9 cellular contexts compared by ENCODE assay signal in genomic region chr11:112734207-112734606, GRCh38.
DNase-seq lines count a peak whose midpoint lies in the region; ATAC-seq and TF ChIP-seq lines count a peak whose summit lies in the region.
"Had no signal": no experiment of that assay in that cellular context is flagged by ENCODE, and none has a peak within 500 bp of the region (broad histone marks: within the 10 kb centered on the region; RNA-seq: fewer than 3 reads in every experiment).

No MANE protein-coding gene starts in this region.

- no peaks in the 10 kb centered on the region for H3K9me3 ChIP-seq in CD8-positive, alpha-beta T cell (ENCODE audit: low read length)
- no peaks in the 10 kb centered on the region for H3K9me3 ChIP-seq in OCI-LY7 (ENCODE audit: low read length)

- H3K4me3 Mint-ChIP-seq in mesothelial cell of epicardium: no peak overlapping the region
- no peak overlapping the region for H3K4me3 Mint-ChIP-seq in T-helper 2 cell treated with Interferon-gamma antibody and Interleukin-4, amounts not matched to agents 5 μg/mL and 100 μg/mL, for 36 hours
- no peak overlapping the region for H3K4me3 Mint-ChIP-seq in CD8-positive, alpha-beta T cell

- intact Hi-C loops in CD8-positive, alpha-beta T cell (cut with DNase I, micrococcal nuclease): no loop called here
- intact Hi-C loops in OCI-LY7 (cut with micrococcal nuclease; ENCODE audit: unreplicated experiment): no loop called here

- TF ChIP-seq POLR2A in NB4 (IDR thresholded peaks at IDR 0.05; ENCODE audit: extremely low read depth, insufficient read length): no peak

- H3K4me3 ChIP-seq in NB4 (ENCODE audit: low read depth, low read length) (no peak overlapping the region), coronary artery (no peak overlapping the region), OCI-LY7 (ENCODE audit: low read depth, low read length, poor library complexity, severe bottlenecking) (no peak overlapping the region)
- no peak overlapping the region for H3K4me3 ChIP-seq in CD8-positive, alpha-beta T cell (ENCODE audit: low read depth, low read length)
- H3K4me3 ChIP-seq: PC-9 had no signal

- no peaks in the 10 kb centered on the region for H3K4me1 Mint-ChIP-seq in mesothelial cell of epicardium
- no peaks in the 10 kb centered on the region for H3K4me1 Mint-ChIP-seq in T-helper 2 cell treated with Interferon-gamma antibody and Interleukin-4, amounts not matched to agents 5 μg/mL and 100 μg/mL, for 36 hours (ENCODE audit: low read depth)
- H3K4me1 Mint-ChIP-seq in CD8-positive, alpha-beta T cell (ENCODE audit: low read depth): no peaks in the 10 kb centered on the region

- CTCF ChIA-PET in CD8-positive, alpha-beta T cell (lab: Charles Lee): no interaction called here
- CTCF ChIA-PET in OCI-LY7 (lab: Charles Lee; ENCODE audit: unreplicated experiment): no interaction called here

- no peaks in the 10 kb centered on the region for H3K36me3 ChIP-seq in CD8-positive, alpha-beta T cell (ENCODE audit: insufficient read depth, low read length)
- no peaks in the 10 kb centered on the region for H3K36me3 ChIP-seq in OCI-LY7 (ENCODE audit: insufficient read depth, low read length)

- H3K27ac ChIP-seq in coronary artery (no peak overlapping the region), OCI-LY7 (ENCODE audit: low read depth, low read length, poor library complexity, severe bottlenecking) (no peak overlapping the region)
- H3K27ac ChIP-seq in CD8-positive, alpha-beta T cell (ENCODE audit: low read depth, low read length): no peak overlapping the region
- H3K27ac ChIP-seq: PC-9 had no signal

- H2AFZ ChIP-seq in OCI-LY7 (ENCODE audit: low read length): no peak overlapping the region
- H2AFZ ChIP-seq: PC-9 had no signal

- H4K20me1 ChIP-seq in OCI-LY7 (ENCODE audit: insufficient read depth, low read length): no peaks in the 10 kb centered on the region

- no peak overlapping the region for H3K27ac Mint-ChIP-seq in mesothelial cell of epicardium
- no peak overlapping the region for H3K27ac Mint-ChIP-seq in T-helper 2 cell treated with Interferon-gamma antibody and Interleukin-4, amounts not matched to agents 5 μg/mL and 100 μg/mL, for 36 hours
- H3K27ac Mint-ChIP-seq in CD8-positive, alpha-beta T cell: no peak overlapping the region

- peaks cover 51% of the 10 kb centered on the region for H3K27me3 Mint-ChIP-seq in mesothelial cell of epicardium (ENCODE audit: low read depth)
- no peaks in the 10 kb centered on the region for H3K27me3 Mint-ChIP-seq in T-helper 2 cell treated with Interferon-gamma antibody and Interleukin-4, amounts not matched to agents 5 μg/mL and 100 μg/mL, for 36 hours (ENCODE audit: low read depth)
- no peaks in the 10 kb centered on the region for H3K27me3 Mint-ChIP-seq in CD8-positive, alpha-beta T cell (ENCODE audit: low read depth)

- peak; percentile 23 for DNase-seq in GM10266 (ENCODE audit: extremely low spot score)
- peak; percentile 47 for DNase-seq in NB4 (ENCODE audit: low read depth)
- DNase-seq in coronary artery (ENCODE audit: low spot score): peak; percentile 16
- DNase-seq in mesothelial cell of epicardium (ENCODE audit: low spot score in 2 of 2, unreplicated experiment in 2 of 2): peak; percentile 47 to 77
- no peak for DNase-seq in T-helper 2 cell treated with Interferon-gamma antibody and Interleukin-4, amounts not matched to agents 5 μg/mL and 100 μg/mL, for 36 hours (ENCODE audit: low spot score)
- no peak for DNase-seq in CD8-positive, alpha-beta T cell
- DNase-seq in OCI-LY7 (ENCODE audit: low spot score): no peak

- ATAC-seq in CD8-positive, alpha-beta T cell: no peak
- no peak for ATAC-seq in HG03442 (IDR thresholded peaks at IDR 0.05; ENCODE audit: unreplicated experiment)

- H3K27me3 ChIP-seq in CD8-positive, alpha-beta T cell (ENCODE audit: insufficient read depth, low read length): peaks cover 3% of the 10 kb centered on the region

- H3K36me3 Mint-ChIP-seq in mesothelial cell of epicardium: no peaks in the 10 kb centered on the region
- H3K36me3 Mint-ChIP-seq in T-helper 2 cell treated with Interferon-gamma antibody and Interleukin-4, amounts not matched to agents 5 μg/mL and 100 μg/mL, for 36 hours (ENCODE audit: low read depth): no peaks in the 10 kb centered on the region
- no peaks in the 10 kb centered on the region for H3K36me3 Mint-ChIP-seq in CD8-positive, alpha-beta T cell

- no peaks in the 10 kb centered on the region for H3K9me2 ChIP-seq in OCI-LY7 (ENCODE audit: insufficient read depth, low read length)

- H3K4me2 ChIP-seq in OCI-LY7 (ENCODE audit: low read length): no peak overlapping the region
- H3K4me2 ChIP-seq: PC-9 had no signal

- POLR2A ChIA-PET in CD8-positive, alpha-beta T cell (lab: Charles Lee): no interaction called here
- POLR2A ChIA-PET in OCI-LY7 (lab: Charles Lee): no interaction called here

- no TSS peak for BruUV-seq in OCI-LY7 (replicated peaks; lab: Mats Ljungman, UMichigan)

- H3K79me2 ChIP-seq in OCI-LY7 (ENCODE audit: insufficient read depth, low read depth, low read length): no peaks in the 10 kb centered on the region

- H3K9me3 Mint-ChIP-seq in mesothelial cell of epicardium: no peaks in the 10 kb centered on the region
- H3K9me3 Mint-ChIP-seq in T-helper 2 cell treated with Interferon-gamma antibody and Interleukin-4, amounts not matched to agents 5 μg/mL and 100 μg/mL, for 36 hours: no peaks in the 10 kb centered on the region
- no peaks in the 10 kb centered on the region for H3K9me3 Mint-ChIP-seq in CD8-positive, alpha-beta T cell

- TF ChIP-seq CTCF in GM10266 (IDR thresholded peaks at IDR 0.05; ENCODE audit: control insufficient read depth, insufficient read depth, low read depth, missing control alignments) (no peak), NB4 (IDR thresholded peaks at IDR 0.05; ENCODE audit: low read depth, low read length) (no peak), coronary artery (IDR thresholded peaks at IDR 0.05) (no peak), mesothelial cell of epicardium (IDR thresholded peaks at IDR 0.05; ENCODE audit: unreplicated experiment) (no peak), OCI-LY7 (conservative IDR thresholded peaks at IDR 0.05; ENCODE audit: low read length) (no peak)
- no peak for TF ChIP-seq CTCF in CD8-positive, alpha-beta T cell (IDR thresholded peaks at IDR 0.05)

- no peaks in the 10 kb centered on the region for H3K4me1 ChIP-seq in CD8-positive, alpha-beta T cell (ENCODE audit: insufficient read depth, low read length)
- H3K4me1 ChIP-seq in OCI-LY7 (ENCODE audit: insufficient read depth, low read length, poor library complexity, severe bottlenecking): no peaks in the 10 kb centered on the region

Comparison
In these comparisons a context has a peak if more than half of its experiments do, and no peak if none do; other contexts are left out.
1. DNase-seq: peak in GM10266 (single experiment), NB4 (single experiment), coronary artery (single experiment) and mesothelial cell of epicardium (2 of 2); none in T-helper 2 cell treated with Interferon-gamma antibody and Interleukin-4, amounts not matched to agents 5 μg/mL and 100 μg/mL, for 36 hours (single experiment), CD8-positive, alpha-beta T cell (0 of 7) and OCI-LY7 (single experiment).